ENCODE assay signal across 8 cellular contexts in genomic region chr1:100606438-100606837, GRCh38.
A peak's percentile ranks its signal among the peaks of the same experiment; 100 is the strongest.
DNase-seq lines count a peak whose midpoint lies in the region; ATAC-seq and TF ChIP-seq lines count a peak whose summit lies in the region.

No MANE protein-coding gene starts in this region.

- H3K36me3 ChIP-seq in SJSA1 (no peaks in the 10 kb centered on the region), cardiac muscle cell (no peaks in the 10 kb centered on the region), tibial artery (no peaks in the 10 kb centered on the region)

- intact Hi-C loops in Right ventricle myocardium inferior (cut with DNase I) = loop anchor here (1.0 kb wide), 1 partner anchor 262 kb away; no protein-coding TSS in a partner anchor
- intact Hi-C loops in cardiac septum (cut with DNase I) = loop anchor here (2.0 to 10.0 kb wide), 2 partner anchors 142 to 260 kb away; no protein-coding TSS in a partner anchor
- intact Hi-C loops in tibial artery (cut with DNase I; ENCODE audit: low total_unique reads) = no loop called here

- H3K27ac ChIP-seq in SJSA1 = no peak overlapping the region
- H3K27ac ChIP-seq in cardiac muscle cell = peak overlapping the region; percentile 40
- H3K27ac ChIP-seq in tibial artery = no peak overlapping the region

- peak; percentile 78 for TF ChIP-seq CTCF in cardiac muscle cell (IDR thresholded peaks at IDR 0.05; ENCODE audit: low read depth, low read length)
- peak; percentile 57 to 62 for TF ChIP-seq CTCF in tibial artery (IDR thresholded peaks at IDR 0.05)

- H3K9me3 ChIP-seq in SJSA1 (replicated peaks) = no peaks in the 10 kb centered on the region
- no peaks in the 10 kb centered on the region for H3K9me3 ChIP-seq in cardiac muscle cell (ENCODE audit: low read depth)
- no peaks in the 10 kb centered on the region for H3K9me3 ChIP-seq in tibial artery

- H3K27me3 ChIP-seq in SJSA1 (replicated peaks) (no peaks in the 10 kb centered on the region), cardiac muscle cell (no peaks in the 10 kb centered on the region), tibial artery (no peaks in the 10 kb centered on the region)

- H3K4me3 ChIP-seq in SJSA1 (no peak overlapping the region), cardiac muscle cell (no peak overlapping the region), tibial artery (no peak overlapping the region)

- ATAC-seq in Right ventricle myocardium inferior = peak; percentile 76
- ATAC-seq in HG03097 (IDR thresholded peaks at IDR 0.05; ENCODE audit: low FRiP score, unreplicated experiment) = no peak
- no peak for ATAC-seq in HG03039 (IDR thresholded peaks at IDR 0.05; ENCODE audit: unreplicated experiment)

- DNase-seq in Right ventricle myocardium inferior (ENCODE audit: missing footprints) = no peak
- DNase-seq in cardiac septum (ENCODE audit: low spot score) = no peak
- DNase-seq in SJSA1 (ENCODE audit: low read depth in 1 of 2, low spot score in 2 of 2) = peak; percentile 48 to 51
- DNase-seq in cardiac muscle cell (ENCODE audit: low read depth in 1 of 2, low spot score in 1 of 2) = peak; percentile 69 to 81
- peak in 1 of 2 donors; percentile 41 for DNase-seq in tibial artery
- no peak for DNase-seq in T1000 (lab: John Stamatoyannopoulos, UW)

- H3K4me1 ChIP-seq in SJSA1 (replicated peaks) (peaks cover under 1% of the 10 kb centered on the region), cardiac muscle cell (ENCODE audit: low read depth) (peaks cover 43% of the 10 kb centered on the region), tibial artery (peaks cover 0 to 18% (median 0%) of the 10 kb centered on the region in 4 donors)

Comparison
In these comparisons a context has a peak if more than half of its experiments do, and no peak if none do; other contexts are left out.
1. DNase-seq: peak in SJSA1 (2 of 2) and cardiac muscle cell (2 of 2); none in Right ventricle myocardium inferior (single experiment), cardiac septum (single experiment) and T1000 (single experiment).